ENCODE assay signal across 14 cellular contexts in the genomic region with DNA sequence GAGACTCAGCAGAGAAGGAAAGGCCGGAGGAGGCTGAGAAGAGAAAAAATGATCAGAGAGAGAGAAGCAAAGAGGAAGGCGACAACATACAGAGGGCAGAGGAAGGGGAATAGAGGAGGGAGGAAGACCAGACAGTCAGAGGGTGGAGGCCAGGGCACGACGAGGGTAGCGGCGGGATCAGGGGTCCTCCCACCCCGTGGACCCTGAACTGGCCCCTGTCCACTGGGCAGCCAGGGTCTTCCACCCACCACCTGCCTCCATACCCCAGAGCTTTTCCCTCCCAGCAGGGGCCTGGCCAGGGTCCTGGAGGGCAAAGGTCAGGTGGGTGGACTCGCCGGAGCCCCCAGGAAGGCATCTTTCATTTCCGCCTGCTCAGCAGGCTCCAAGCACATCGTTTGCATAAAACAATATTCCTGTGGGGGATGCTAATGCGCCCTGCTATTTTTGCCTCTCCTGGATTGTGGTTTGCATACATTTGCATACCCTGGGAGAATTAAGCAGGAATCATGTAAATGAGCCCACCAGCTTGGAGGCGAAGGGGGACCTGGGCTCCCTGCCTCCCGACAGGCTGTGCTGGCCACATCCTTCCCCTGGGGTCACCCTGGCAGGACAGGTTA.
"Had no signal": no experiment of that assay in that cellular context is flagged by ENCODE, and none has a peak within 500 bp of the region (broad histone marks: within the 10 kb centered on the region; RNA-seq: fewer than 3 reads in every experiment).

No MANE protein-coding gene starts in this region.

- H3K4me1 ChIP-seq: lower lobe of right lung, uterus had no signal

- H3K4me3 Mint-ChIP-seq: activated CD4-positive, alpha-beta T cell treated with anti-CD3 and anti-CD28 coated beads for 36 hours; activated naive CD4-positive, alpha-beta T cell treated with anti-CD3 and anti-CD28 coated beads, Interleukin-2, amount 50 U/mL, for 24 hours; stimulated activated naive B cell treated with anti-CD40 and anti-IgM and Interleukin-4, amounts not matched to agents 10 μg/mL and 1 μg/mL and 100 μg/mL, for 72 hours had no signal

- H3K27ac ChIP-seq: lower lobe of right lung, uterus had no signal

- H3K4me1 Mint-ChIP-seq: activated CD4-positive, alpha-beta T cell treated with anti-CD3 and anti-CD28 coated beads for 36 hours; activated naive CD4-positive, alpha-beta T cell treated with anti-CD3 and anti-CD28 coated beads, Interleukin-2, amount 50 U/mL, for 24 hours; stimulated activated naive B cell treated with anti-CD40 and anti-IgM and Interleukin-4, amounts not matched to agents 10 μg/mL and 1 μg/mL and 100 μg/mL, for 72 hours had no signal

- H3K36me3 Mint-ChIP-seq: stimulated activated naive B cell treated with anti-CD40 and anti-IgM and Interleukin-4, amounts not matched to agents 10 μg/mL and 1 μg/mL and 100 μg/mL, for 72 hours had no signal

- H3K4me3 ChIP-seq: lower lobe of right lung, uterus had no signal

- H3K36me3 ChIP-seq: lower lobe of right lung, uterus had no signal

- H3K27ac Mint-ChIP-seq: activated CD4-positive, alpha-beta T cell treated with anti-CD3 and anti-CD28 coated beads for 36 hours; activated naive CD4-positive, alpha-beta T cell treated with anti-CD3 and anti-CD28 coated beads, Interleukin-2, amount 50 U/mL, for 24 hours; stimulated activated naive B cell treated with anti-CD40 and anti-IgM and Interleukin-4, amounts not matched to agents 10 μg/mL and 1 μg/mL and 100 μg/mL, for 72 hours had no signal

- H3K27me3 ChIP-seq: uterus had no signal

- H3K9me3 ChIP-seq: uterus had no signal

- ATAC-seq: activated CD4-positive, alpha-beta T cell treated with anti-CD3 and anti-CD28 coated beads for 36 hours; lower lobe of right lung; stimulated activated naive B cell treated with anti-CD40 and anti-IgM and Interleukin-4, amounts not matched to agents 10 μg/mL and 1 μg/mL and 100 μg/mL, for 72 hours had no signal

- DNase-seq: activated CD4-positive, alpha-beta T cell treated with anti-CD3 and anti-CD28 coated beads for 36 hours; activated CD4-positive, alpha-beta T cell treated with anti-CD3 and anti-CD28 coated beads, Interleukin-2, amount 50 U/mL, for 48 hours; activated gamma-delta T cell; foreskin fibroblast; glutamatergic neuron; hippocampal formation; lower lobe of right lung; midbrain; retina; stimulated activated naive B cell treated with anti-CD40 and anti-IgM and Interleukin-4, amounts not matched to agents 10 μg/mL and 1 μg/mL and 100 μg/mL, for 72 hours; SW 1271; T-helper 2 cell; uterus had no signal
